22 cellular contexts compared by ENCODE assay signal in genomic region chr3:102457644-102458043, GRCh38. TPM values are rescaled to one million over a fixed set of nuclear protein-coding genes. Genes with fewer than 3 reads are reported as not detected.
DNase-seq lines count a peak whose midpoint lies in the region; TF ChIP-seq lines count a peak whose summit lies in the region.
"Had no signal": no experiment of that assay in that cellular context is flagged by ENCODE, and none has a peak within 500 bp of the region (broad histone marks: within the 10 kb centered on the region; RNA-seq: fewer than 3 reads in every experiment).

No MANE protein-coding gene starts in this region.

- peak overlapping the region; percentile 29; the same call in 1 of the 2 replicates for H3K27ac ChIP-seq in VCaP
- H3K27ac ChIP-seq: 22Rv1, BLaER1, C4-2B, GM23248 had no signal

- TF ChIP-seq CTCF in VCaP (conservative IDR thresholded peaks at IDR 0.05): no peak
- no peak for TF ChIP-seq CTCF in progenitor cell of endocrine pancreas (IDR thresholded peaks at IDR 0.05; ENCODE audit: unreplicated experiment)

- peak; percentile 61 for DNase-seq in COLO829 (ENCODE audit: low spot score)
- DNase-seq in NCI-H2227 (lab: John Stamatoyannopoulos, UW; ENCODE audit: unreplicated experiment): peak; percentile 75
- DNase-seq in progenitor cell of endocrine pancreas (ENCODE audit: low spot score, unreplicated experiment): no peak
- DNase-seq in NCI-H69 (lab: John Stamatoyannopoulos, UW): no peak
- no peak for DNase-seq in stimulated activated CD8-positive, alpha-beta memory T cell treated with anti-CD3 and anti-CD28 coated beads, Interleukin-4, amount 100 ng/mL, for 48 hours
- DNase-seq in stimulated activated CD4-positive, alpha-beta T cell treated with anti-CD3 and anti-CD28 coated beads, Interleukin-12 subunit alpha, Interleukin-12 subunit beta, amount 100 ng/mL, for 4 hours: no peak
- DNase-seq: CD4-positive, CD25-positive, alpha-beta regulatory T cell; CD8-positive, alpha-beta T cell; DMS 273 treated with DMSO at 0.1 percent for 48 hours; DMS79; EL; GDM1; GM23248; H7; HCEC 1CT had no signal

- H3K36me3 Mint-ChIP-seq in progenitor cell of endocrine pancreas (ENCODE audit: insufficient read depth): no peaks in the 10 kb centered on the region
- H3K36me3 Mint-ChIP-seq: CD4-positive, CD25-positive, alpha-beta regulatory T cell; CD8-positive, alpha-beta T cell had no signal

- H3K4me1 Mint-ChIP-seq in progenitor cell of endocrine pancreas (ENCODE audit: low read depth): peaks cover 15% of the 10 kb centered on the region
- H3K4me1 Mint-ChIP-seq: B cell; CD4-positive, CD25-positive, alpha-beta regulatory T cell had no signal

- H3K9me3 Mint-ChIP-seq in progenitor cell of endocrine pancreas (ENCODE audit: low read depth): peaks cover 3% of the 10 kb centered on the region
- H3K9me3 Mint-ChIP-seq: CD8-positive, alpha-beta T cell had no signal

- peak overlapping the region; percentile 29 for H3K4me3 Mint-ChIP-seq in progenitor cell of endocrine pancreas (ENCODE audit: low read depth)
- H3K4me3 Mint-ChIP-seq: B cell; CD4-positive, CD25-positive, alpha-beta regulatory T cell; CD8-positive, alpha-beta T cell had no signal

- H3K27me3 Mint-ChIP-seq in progenitor cell of endocrine pancreas: peaks cover 3% of the 10 kb centered on the region

- H3K27ac Mint-ChIP-seq in progenitor cell of endocrine pancreas: no peak overlapping the region
- H3K27ac Mint-ChIP-seq: B cell; CD4-positive, CD25-positive, alpha-beta regulatory T cell; CD8-positive, alpha-beta T cell had no signal

RNA-seq across cellular contexts. Expression of gene ZPLD1, which starts 22.8 kb away (rescaled TPM):
- not detected in 2 replicates for total RNA-seq in progenitor cell of endocrine pancreas
- total RNA-seq: B cell; CD4-positive, CD25-positive, alpha-beta regulatory T cell; CD8-positive, alpha-beta T cell; GM12878; H1; H7 had no signal

Comparison
In these comparisons a context has a peak if more than half of its experiments do, and no peak if none do; other contexts are left out.
1. DNase-seq: peak in COLO829 (single experiment) and NCI-H2227 (single experiment); none in progenitor cell of endocrine pancreas (single experiment), NCI-H69 (single experiment), stimulated activated CD8-positive, alpha-beta memory T cell treated with anti-CD3 and anti-CD28 coated beads, Interleukin-4, amount 100 ng/mL, for 48 hours (single experiment) and stimulated activated CD4-positive, alpha-beta T cell treated with anti-CD3 and anti-CD28 coated beads, Interleukin-12 subunit alpha, Interleukin-12 subunit beta, amount 100 ng/mL, for 4 hours (single experiment).